In genomic region chr10:116353817-116354216, GRCh38 we compare ENCODE assay signal across 31 cellular contexts. TPM values are rescaled to one million over a fixed set of nuclear protein-coding genes. Genes with fewer than 3 reads are reported as not detected.
"Had no signal": no experiment of that assay in that cellular context is flagged by ENCODE, and none has a peak within 500 bp of the region (broad histone marks: within the 10 kb centered on the region; RNA-seq: fewer than 3 reads in every experiment).

No MANE protein-coding gene starts in this region.

- H3K36me3 ChIP-seq: left ventricle myocardium inferior, ovary, right atrium auricular region, spleen, suprapubic skin, thoracic aorta, tibial artery, upper lobe of right lung had no signal

- H3K27me3 ChIP-seq: ovary, right atrium auricular region, spleen, suprapubic skin, tibial artery, upper lobe of right lung had no signal

- DNase-seq: hypothalamus; immature natural killer cell; left ventricle myocardium inferior; midbrain; mucosa of descending colon; naive thymus-derived CD4-positive, alpha-beta T cell; ovary; small intestine; spleen; stimulated activated CD4-positive, alpha-beta T cell treated with anti-CD3 and anti-CD28 coated beads, Interleukin-4, amount 100 ng/mL, for 24 hours; stimulated activated naive CD4-positive, alpha-beta T cell; tibial artery; trophoblast cell; upper lobe of right lung had no signal

- H3K27ac ChIP-seq: left ventricle myocardium inferior, ovary, right atrium auricular region, spleen, suprapubic skin, thoracic aorta, tibial artery, upper lobe of right lung had no signal

- H3K9me3 ChIP-seq: mucosa of descending colon, ovary, suprapubic skin, thoracic aorta, tibial artery, upper lobe of right lung had no signal

- H3K4me3 ChIP-seq: left ventricle myocardium inferior, lung, mucosa of descending colon, ovary, right atrium auricular region, spleen, suprapubic skin, thoracic aorta, tibial artery, upper lobe of right lung had no signal

- ATAC-seq: mucosa of descending colon; naive thymus-derived CD4-positive, alpha-beta T cell; natural killer cell treated with Interleukin-12 subunit alpha and Interleukin-12 subunit beta and Interleukin-15 and Interleukin-18, amount 100 ng/mL, for 72 hours; sciatic nerve; stimulated activated effector memory CD8-positive, alpha-beta T cell treated with anti-CD3 and anti-CD28 coated beads, Interleukin-12 subunit alpha, Interleukin-12 subunit beta, amount 100 ng/mL, for 72 hours; upper lobe of right lung had no signal

- H3K4me1 ChIP-seq: left ventricle myocardium inferior, right atrium auricular region, spleen, suprapubic skin, tibial artery, upper lobe of right lung had no signal

RNA-seq across cellular contexts. Expression of gene CCDC172, which starts 29.6 kb away (rescaled TPM):
- total RNA-seq: kidney epithelial cell; left ventricle myocardium inferior; lower leg skin; lung; mesenteric fat pad; mucosa of descending colon; myocyte; naive thymus-derived CD4-positive, alpha-beta T cell; natural killer cell treated with Interleukin-12 subunit alpha and Interleukin-12 subunit beta and Interleukin-15 and Interleukin-18, amount 100 ng/mL, for 72 hours; omental fat pad; ovary; progenitor cell of endocrine pancreas; pulmonary artery endothelial cell; renal cortical epithelial cell; right atrium auricular region; sciatic nerve; spleen; subcutaneous adipose tissue; suprapubic skin; thoracic aorta; upper lobe of right lung had no signal
- polyA plus RNA-seq: immature natural killer cell; lung; naive thymus-derived CD4-positive, alpha-beta T cell; neural cell; ovary; small intestine; spleen had no signal
